Comparison of ENCODE assay signal across 21 cellular contexts in the genomic region with DNA sequence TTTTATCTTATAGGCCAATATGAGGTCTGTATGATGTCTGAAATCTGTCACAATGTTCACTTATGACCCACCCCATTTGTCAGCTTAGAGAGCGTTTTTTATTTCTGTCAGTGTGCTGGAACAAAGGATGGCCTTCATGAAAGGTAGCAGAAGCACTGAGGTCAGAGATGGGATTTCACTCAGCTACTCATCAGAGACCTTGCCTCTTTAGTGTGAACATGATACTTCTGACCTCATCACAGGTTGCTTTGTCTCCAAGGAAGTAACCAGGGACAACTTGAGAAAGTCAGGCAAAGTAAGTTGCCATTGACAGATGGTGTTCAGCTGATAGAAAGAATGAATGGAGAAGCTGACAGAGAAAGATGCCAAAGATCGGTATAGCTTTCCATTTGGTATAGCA.
"Had no signal": no experiment of that assay in that cellular context is flagged by ENCODE, and none has a peak within 500 bp of the region (broad histone marks: within the 10 kb centered on the region; RNA-seq: fewer than 3 reads in every experiment).

No MANE protein-coding gene starts in this region.

- H3K27me3 Mint-ChIP-seq: activated CD4-positive, alpha-beta memory T cell treated with anti-CD3 and anti-CD28 coated beads for 36 hours; activated CD4-positive, alpha-beta T cell treated with anti-CD3 and anti-CD28 coated beads for 36 hours; activated naive CD4-positive, alpha-beta T cell treated with anti-CD3 and anti-CD28 coated beads, Interleukin-2, amount 50 U/mL, for 24 hours; activated naive CD8-positive, alpha-beta T cell treated with anti-CD3 and anti-CD28 coated beads, Interleukin-2, amount 50 U/mL, for 24 hours; activated T-cell treated with anti-CD3 and anti-CD28 coated beads, Interleukin-2, amount 50 U/mL, for 24 hours; activated T-helper 17 cell treated with anti-CD3 and anti-CD28 coated beads, Interleukin-2, amount 50 U/mL, for 72 hours; naive thymus-derived CD4-positive, alpha-beta T cell; stimulated activated naive B cell treated with anti-CD40 and anti-IgM and Interleukin-4, amounts not matched to agents 10 μg/mL and 1 μg/mL and 100 μg/mL, for 72 hours; T-cell had no signal

- H3K4me3 Mint-ChIP-seq: activated CD4-positive, alpha-beta memory T cell treated with anti-CD3 and anti-CD28 coated beads for 36 hours; activated CD4-positive, alpha-beta T cell treated with anti-CD3 and anti-CD28 coated beads for 36 hours; activated naive CD4-positive, alpha-beta T cell treated with anti-CD3 and anti-CD28 coated beads, Interleukin-2, amount 50 U/mL, for 24 hours; activated naive CD8-positive, alpha-beta T cell treated with anti-CD3 and anti-CD28 coated beads, Interleukin-2, amount 50 U/mL, for 24 hours; activated T-cell treated with anti-CD3 and anti-CD28 coated beads, Interleukin-2, amount 50 U/mL, for 24 hours; activated T-helper 17 cell treated with anti-CD3 and anti-CD28 coated beads, Interleukin-2, amount 50 U/mL, for 72 hours; naive thymus-derived CD4-positive, alpha-beta T cell; stimulated activated naive B cell treated with anti-CD40 and anti-IgM and Interleukin-4, amounts not matched to agents 10 μg/mL and 1 μg/mL and 100 μg/mL, for 72 hours; T-cell had no signal

- H3K9me3 Mint-ChIP-seq: activated CD4-positive, alpha-beta memory T cell treated with anti-CD3 and anti-CD28 coated beads for 36 hours; activated naive CD4-positive, alpha-beta T cell treated with anti-CD3 and anti-CD28 coated beads, Interleukin-2, amount 50 U/mL, for 24 hours; activated naive CD8-positive, alpha-beta T cell treated with anti-CD3 and anti-CD28 coated beads, Interleukin-2, amount 50 U/mL, for 24 hours; activated T-cell treated with anti-CD3 and anti-CD28 coated beads, Interleukin-2, amount 50 U/mL, for 24 hours; activated T-helper 17 cell treated with anti-CD3 and anti-CD28 coated beads, Interleukin-2, amount 50 U/mL, for 72 hours; naive thymus-derived CD4-positive, alpha-beta T cell; stimulated activated naive B cell treated with anti-CD40 and anti-IgM and Interleukin-4, amounts not matched to agents 10 μg/mL and 1 μg/mL and 100 μg/mL, for 72 hours; T-cell had no signal

- H3K36me3 Mint-ChIP-seq: activated CD4-positive, alpha-beta memory T cell treated with anti-CD3 and anti-CD28 coated beads for 36 hours; activated naive CD4-positive, alpha-beta T cell treated with anti-CD3 and anti-CD28 coated beads, Interleukin-2, amount 50 U/mL, for 24 hours; naive thymus-derived CD4-positive, alpha-beta T cell; T-cell had no signal

- DNase-seq: activated CD4-positive, alpha-beta memory T cell treated with anti-CD3 and anti-CD28 coated beads for 36 hours; activated CD4-positive, alpha-beta T cell treated with anti-CD3 and anti-CD28 coated beads for 36 hours; activated CD4-positive, CD25-positive, alpha-beta regulatory T cell; activated CD8-positive, alpha-beta memory T cell treated with anti-CD3 and anti-CD28 coated beads, Interleukin-2, amount 50 U/mL, for 48 hours; activated gamma-delta T cell treated with Interleukin-2 at 50 U/mL for 16 hours; activated naive CD8-positive, alpha-beta T cell treated with anti-CD3 and anti-CD28 coated beads, Interleukin-2, amount 50 U/mL, for 24 hours; activated T-cell treated with anti-CD3 and anti-CD28 coated beads, Interleukin-2, amount 50 U/mL, for 24 hours; amygdala; central memory CD4-positive, alpha-beta T cell; foreskin keratinocyte; heart right ventricle; midbrain; naive thymus-derived CD4-positive, alpha-beta T cell; posterior cingulate gyrus; right cardiac atrium; stimulated activated CD4-positive, alpha-beta T cell treated with anti-CD3 and anti-CD28 coated beads, Interleukin-15, amount 100 ng/mL, for 24 hours; stimulated activated CD4-positive, alpha-beta T cell treated with anti-CD3 and anti-CD28 coated beads, Interleukin-2, amount 100 ng/mL, for 24 hours; stimulated activated naive B cell treated with anti-CD40 and anti-IgM and Interleukin-4, amounts not matched to agents 10 μg/mL and 1 μg/mL and 100 μg/mL, for 72 hours; T-cell had no signal

- H3K4me1 Mint-ChIP-seq: activated T-helper 17 cell treated with anti-CD3 and anti-CD28 coated beads, Interleukin-2, amount 50 U/mL, for 72 hours had no signal

- H3K27ac Mint-ChIP-seq: activated CD4-positive, alpha-beta memory T cell treated with anti-CD3 and anti-CD28 coated beads for 36 hours; activated CD4-positive, alpha-beta T cell treated with anti-CD3 and anti-CD28 coated beads for 36 hours; activated naive CD4-positive, alpha-beta T cell treated with anti-CD3 and anti-CD28 coated beads, Interleukin-2, amount 50 U/mL, for 24 hours; activated naive CD8-positive, alpha-beta T cell treated with anti-CD3 and anti-CD28 coated beads, Interleukin-2, amount 50 U/mL, for 24 hours; activated T-cell treated with anti-CD3 and anti-CD28 coated beads, Interleukin-2, amount 50 U/mL, for 24 hours; activated T-helper 17 cell treated with anti-CD3 and anti-CD28 coated beads, Interleukin-2, amount 50 U/mL, for 72 hours; stimulated activated naive B cell treated with anti-CD40 and anti-IgM and Interleukin-4, amounts not matched to agents 10 μg/mL and 1 μg/mL and 100 μg/mL, for 72 hours had no signal
